In genomic region chr20:46562009-46562372, GRCh38 we compare ENCODE assay signal across 3 cellular contexts.
TF ChIP-seq lines count a peak whose summit lies in the region.

No MANE protein-coding gene starts in this region.

TF ChIP-seq in SK-N-SH, 30 proteins besides CTCF, POLR2A, EP300 and RAD21:
- TF ChIP-seq MEF2A (IDR thresholded peaks at IDR 0.05; ENCODE audit: borderline replicate concordance, low read depth) (no peak), POLR2AphosphoS5 (IDR thresholded peaks at IDR 0.05; ENCODE audit: low read depth, low read length) (no peak), NFIC (IDR thresholded peaks at IDR 0.05; ENCODE audit: borderline replicate concordance) (no peak), EZH2phosphoT487 (IDR thresholded peaks at IDR 0.05; ENCODE audit: borderline replicate concordance, low read depth) (no peak), RXRA (IDR thresholded peaks at IDR 0.05; ENCODE audit: borderline replicate concordance, low read depth) (no peak), GABPA (IDR thresholded peaks at IDR 0.05; ENCODE audit: low read depth) (no peak), USF2 (IDR thresholded peaks at IDR 0.05; ENCODE audit: borderline replicate concordance, low read depth, low read length) (no peak), GATA2 (CRISPR knock-in tag; IDR thresholded peaks at IDR 0.05) (no peak)
- TF ChIP-seq, protein P1, sequence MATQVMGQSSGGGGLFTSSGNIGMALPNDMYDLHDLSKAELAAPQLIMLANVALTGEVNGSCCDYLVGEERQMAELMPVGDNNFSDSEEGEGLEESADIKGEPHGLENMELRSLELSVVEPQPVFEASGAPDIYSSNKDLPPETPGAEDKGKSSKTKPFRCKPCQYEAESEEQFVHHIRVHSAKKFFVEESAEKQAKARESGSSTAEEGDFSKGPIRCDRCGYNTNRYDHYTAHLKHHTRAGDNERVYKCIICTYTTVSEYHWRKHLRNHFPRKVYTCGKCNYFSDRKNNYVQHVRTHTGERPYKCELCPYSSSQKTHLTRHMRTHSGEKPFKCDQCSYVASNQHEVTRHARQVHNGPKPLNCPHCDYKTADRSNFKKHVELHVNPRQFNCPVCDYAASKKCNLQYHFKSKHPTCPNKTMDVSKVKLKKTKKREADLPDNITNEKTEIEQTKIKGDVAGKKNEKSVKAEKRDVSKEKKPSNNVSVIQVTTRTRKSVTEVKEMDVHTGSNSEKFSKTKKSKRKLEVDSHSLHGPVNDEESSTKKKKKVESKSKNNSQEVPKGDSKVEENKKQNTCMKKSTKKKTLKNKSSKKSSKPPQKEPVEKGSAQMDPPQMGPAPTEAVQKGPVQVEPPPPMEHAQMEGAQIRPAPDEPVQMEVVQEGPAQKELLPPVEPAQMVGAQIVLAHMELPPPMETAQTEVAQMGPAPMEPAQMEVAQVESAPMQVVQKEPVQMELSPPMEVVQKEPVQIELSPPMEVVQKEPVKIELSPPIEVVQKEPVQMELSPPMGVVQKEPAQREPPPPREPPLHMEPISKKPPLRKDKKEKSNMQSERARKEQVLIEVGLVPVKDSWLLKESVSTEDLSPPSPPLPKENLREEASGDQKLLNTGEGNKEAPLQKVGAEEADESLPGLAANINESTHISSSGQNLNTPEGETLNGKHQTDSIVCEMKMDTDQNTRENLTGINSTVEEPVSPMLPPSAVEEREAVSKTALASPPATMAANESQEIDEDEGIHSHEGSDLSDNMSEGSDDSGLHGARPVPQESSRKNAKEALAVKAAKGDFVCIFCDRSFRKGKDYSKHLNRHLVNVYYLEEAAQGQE (IDR thresholded peaks at IDR 0.05; ENCODE audit: low read depth, low read length), result no peak
- TF ChIP-seq, protein P2, sequence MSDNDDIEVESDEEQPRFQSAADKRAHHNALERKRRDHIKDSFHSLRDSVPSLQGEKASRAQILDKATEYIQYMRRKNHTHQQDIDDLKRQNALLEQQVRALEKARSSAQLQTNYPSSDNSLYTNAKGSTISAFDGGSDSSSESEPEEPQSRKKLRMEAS (IDR thresholded peaks at IDR 0.05; ENCODE audit: low read depth), result no peak

TF ChIP-seq in SK-N-SH treated with all-trans-retinoic acid at 6 μM for 48 hours, 23 proteins besides CTCF, POLR2A, EP300 and RAD21 (continues in another document):
- TF ChIP-seq, protein P3, sequence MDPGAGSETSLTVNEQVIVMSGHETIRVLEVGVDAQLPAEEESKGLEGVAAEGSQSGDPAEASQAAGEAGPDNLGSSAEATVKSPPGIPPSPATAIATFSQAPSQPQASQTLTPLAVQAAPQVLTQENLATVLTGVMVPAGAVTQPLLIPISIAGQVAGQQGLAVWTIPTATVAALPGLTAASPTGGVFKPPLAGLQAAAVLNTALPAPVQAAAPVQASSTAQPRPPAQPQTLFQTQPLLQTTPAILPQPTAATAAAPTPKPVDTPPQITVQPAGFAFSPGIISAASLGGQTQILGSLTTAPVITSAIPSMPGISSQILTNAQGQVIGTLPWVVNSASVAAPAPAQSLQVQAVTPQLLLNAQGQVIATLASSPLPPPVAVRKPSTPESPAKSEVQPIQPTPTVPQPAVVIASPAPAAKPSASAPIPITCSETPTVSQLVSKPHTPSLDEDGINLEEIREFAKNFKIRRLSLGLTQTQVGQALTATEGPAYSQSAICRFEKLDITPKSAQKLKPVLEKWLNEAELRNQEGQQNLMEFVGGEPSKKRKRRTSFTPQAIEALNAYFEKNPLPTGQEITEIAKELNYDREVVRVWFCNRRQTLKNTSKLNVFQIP (CRISPR knock-in tag; IDR thresholded peaks at IDR 0.05; ENCODE audit: borderline replicate concordance, low read depth), result no peak
- TF ChIP-seq ZNF565 (CRISPR knock-in tag; conservative IDR thresholded peaks at IDR 0.05; ENCODE audit: low read depth) (no peak), TSHZ2 (CRISPR knock-in tag; IDR thresholded peaks at IDR 0.05) (no peak), OSR1 (CRISPR knock-in tag; IDR thresholded peaks at IDR 0.05) (no peak), SNAI2 (CRISPR knock-in tag; IDR thresholded peaks at IDR 0.05) (no peak), BACH2 (CRISPR knock-in tag; IDR thresholded peaks at IDR 0.05; ENCODE audit: borderline replicate concordance) (no peak), ZFP3 (CRISPR knock-in tag; IDR thresholded peaks at IDR 0.05) (no peak), ZNF8 (CRISPR knock-in tag; IDR thresholded peaks at IDR 0.05) (no peak)
- TF ChIP-seq, protein P4, sequence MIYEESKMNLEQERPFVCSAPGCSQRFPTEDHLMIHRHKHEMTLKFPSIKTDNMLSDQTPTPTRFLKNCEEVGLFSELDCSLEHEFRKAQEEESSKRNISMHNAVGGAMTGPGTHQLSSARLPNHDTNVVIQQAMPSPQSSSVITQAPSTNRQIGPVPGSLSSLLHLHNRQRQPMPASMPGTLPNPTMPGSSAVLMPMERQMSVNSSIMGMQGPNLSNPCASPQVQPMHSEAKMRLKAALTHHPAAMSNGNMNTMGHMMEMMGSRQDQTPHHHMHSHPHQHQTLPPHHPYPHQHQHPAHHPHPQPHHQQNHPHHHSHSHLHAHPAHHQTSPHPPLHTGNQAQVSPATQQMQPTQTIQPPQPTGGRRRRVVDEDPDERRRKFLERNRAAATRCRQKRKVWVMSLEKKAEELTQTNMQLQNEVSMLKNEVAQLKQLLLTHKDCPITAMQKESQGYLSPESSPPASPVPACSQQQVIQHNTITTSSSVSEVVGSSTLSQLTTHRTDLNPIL (CRISPR knock-in tag; IDR thresholded peaks at IDR 0.05; ENCODE audit: low read depth), result no peak
- TF ChIP-seq, protein P5, sequence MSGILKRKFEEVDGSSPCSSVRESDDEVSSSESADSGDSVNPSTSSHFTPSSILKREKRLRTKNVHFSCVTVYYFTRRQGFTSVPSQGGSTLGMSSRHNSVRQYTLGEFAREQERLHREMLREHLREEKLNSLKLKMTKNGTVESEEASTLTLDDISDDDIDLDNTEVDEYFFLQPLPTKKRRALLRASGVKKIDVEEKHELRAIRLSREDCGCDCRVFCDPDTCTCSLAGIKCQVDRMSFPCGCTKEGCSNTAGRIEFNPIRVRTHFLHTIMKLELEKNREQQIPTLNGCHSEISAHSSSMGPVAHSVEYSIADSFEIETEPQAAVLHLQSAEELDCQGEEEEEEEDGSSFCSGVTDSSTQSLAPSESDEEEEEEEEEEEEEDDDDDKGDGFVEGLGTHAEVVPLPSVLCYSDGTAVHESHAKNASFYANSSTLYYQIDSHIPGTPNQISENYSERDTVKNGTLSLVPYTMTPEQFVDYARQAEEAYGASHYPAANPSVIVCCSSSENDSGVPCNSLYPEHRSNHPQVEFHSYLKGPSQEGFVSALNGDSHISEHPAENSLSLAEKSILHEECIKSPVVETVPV (CRISPR knock-in tag; IDR thresholded peaks at IDR 0.05), result no peak

TF ChIP-seq in K562, 482 proteins besides CTCF, POLR2A, EP300 and RAD21:
- no peak for TF ChIP-seq ZC3H8 (IDR thresholded peaks at IDR 0.05)
- TF ChIP-seq GATAD2A (IDR thresholded peaks at IDR 0.05), result no peak
- no peak for TF ChIP-seq ILF3 (IDR thresholded peaks at IDR 0.05; ENCODE audit: borderline replicate concordance)
- TF ChIP-seq, protein P6, sequence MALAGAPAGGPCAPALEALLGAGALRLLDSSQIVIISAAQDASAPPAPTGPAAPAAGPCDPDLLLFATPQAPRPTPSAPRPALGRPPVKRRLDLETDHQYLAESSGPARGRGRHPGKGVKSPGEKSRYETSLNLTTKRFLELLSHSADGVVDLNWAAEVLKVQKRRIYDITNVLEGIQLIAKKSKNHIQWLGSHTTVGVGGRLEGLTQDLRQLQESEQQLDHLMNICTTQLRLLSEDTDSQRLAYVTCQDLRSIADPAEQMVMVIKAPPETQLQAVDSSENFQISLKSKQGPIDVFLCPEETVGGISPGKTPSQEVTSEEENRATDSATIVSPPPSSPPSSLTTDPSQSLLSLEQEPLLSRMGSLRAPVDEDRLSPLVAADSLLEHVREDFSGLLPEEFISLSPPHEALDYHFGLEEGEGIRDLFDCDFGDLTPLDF (CRISPR knock-in tag; IDR thresholded peaks at IDR 0.05), result no peak
- TF ChIP-seq MAZ (CRISPR knock-in tag; conservative IDR thresholded peaks at IDR 0.05 in 1 of 2, IDR thresholded peaks at IDR 0.05 in 1 of 2), result no peak
- no peak for TF ChIP-seq FOXJ2 (tag; IDR thresholded peaks at IDR 0.05)
- TF ChIP-seq TAF9B (IDR thresholded peaks at IDR 0.05; ENCODE audit: partially characterized antibody), result no peak
- no peak for TF ChIP-seq SFPQ (IDR thresholded peaks at IDR 0.05; ENCODE audit: low read depth, low read length)
- no peak for TF ChIP-seq NR3C1 (CRISPR knock-in tag; IDR thresholded peaks at IDR 0.05)
- no peak for TF ChIP-seq HNRNPUL1 (IDR thresholded peaks at IDR 0.05; ENCODE audit: low read length)
- TF ChIP-seq ZKSCAN8 (CRISPR knock-in tag; IDR thresholded peaks at IDR 0.05), result no peak
- no peak for TF ChIP-seq JUNB (CRISPR knock-in tag; conservative IDR thresholded peaks at IDR 0.05)
- no peak for TF ChIP-seq TOE1 (IDR thresholded peaks at IDR 0.05; ENCODE audit: borderline replicate concordance)
- no peak for TF ChIP-seq TOE1 (CRISPR knock-in tag; IDR thresholded peaks at IDR 0.05; ENCODE audit: borderline replicate concordance, low read depth)
- TF ChIP-seq NCOR1 (IDR thresholded peaks at IDR 0.05), result no peak
- TF ChIP-seq FOXJ3 (CRISPR knock-in tag; IDR thresholded peaks at IDR 0.05), result no peak
- TF ChIP-seq MAFG (tag; conservative IDR thresholded peaks at IDR 0.05), result no peak
